In the genomic region with DNA sequence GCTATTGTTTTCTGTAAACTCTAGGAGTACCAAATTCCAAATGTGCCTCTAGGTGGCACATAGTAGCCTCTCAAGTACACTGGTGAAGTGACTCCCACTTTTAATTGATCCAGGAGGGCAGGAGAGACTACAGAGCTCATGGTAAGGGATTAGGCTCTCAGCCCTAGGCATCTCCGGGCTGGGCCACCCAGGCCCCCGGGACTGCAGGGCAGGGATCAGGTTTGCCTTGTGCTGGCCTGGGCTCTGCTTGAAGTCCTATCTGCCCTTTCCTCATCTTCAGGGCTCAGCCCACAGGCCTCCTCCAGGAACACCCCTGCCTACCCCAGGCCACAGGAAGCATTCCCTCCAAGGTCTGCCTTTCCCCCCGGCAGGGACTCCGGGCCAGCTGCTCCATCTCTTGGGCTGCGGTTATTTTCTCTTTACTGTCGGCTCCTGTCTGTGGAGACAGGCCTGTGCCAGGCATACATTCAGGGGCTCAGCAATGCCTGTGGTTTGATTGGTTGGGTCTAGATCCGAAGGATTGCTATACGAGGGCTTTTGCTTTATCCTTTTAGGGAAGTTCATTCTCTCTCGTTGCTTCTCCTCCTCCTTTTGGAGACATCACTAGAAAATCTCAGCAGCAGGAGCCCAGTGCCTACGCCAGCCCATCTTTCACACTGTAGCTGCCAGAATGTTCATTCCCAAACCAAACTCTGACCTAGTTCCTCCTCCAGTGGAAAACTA, we compare ENCODE assay signal across 9 cellular contexts. TPM values are rescaled to one million over a fixed set of nuclear protein-coding genes. Genes with fewer than 3 reads are reported as not detected.
DNase-seq lines count a peak whose midpoint lies in the region; ATAC-seq, FAIRE-seq and TF ChIP-seq lines count a peak whose summit lies in the region.
"Had no signal": no experiment of that assay in that cellular context is flagged by ENCODE, and none has a peak within 500 bp of the region (broad histone marks: within the 10 kb centered on the region; RNA-seq: fewer than 3 reads in every experiment).

No MANE protein-coding gene starts in this region.

- no peak overlapping the region for H4K91ac ChIP-seq in neuronal stem cell (ENCODE audit: low read depth, low read length, poor library complexity)

- no peak overlapping the region for H3K23ac ChIP-seq in neuronal stem cell (ENCODE audit: low read depth, low read length, poor library complexity)

- no peaks in the 10 kb centered on the region for H3K27me3 ChIP-seq in neuronal stem cell (ENCODE audit: control insufficient read depth in 3 of 3, insufficient read depth in 3 of 3, low read depth in 1 of 3, low read length in 3 of 3)

- H2BK5ac ChIP-seq in neuronal stem cell (ENCODE audit: low read length), result no peak overlapping the region

- no peak for ATAC-seq in GM18868 (IDR thresholded peaks at IDR 0.05; ENCODE audit: unreplicated experiment)
- no peak for ATAC-seq in GM18907 (IDR thresholded peaks at IDR 0.05; ENCODE audit: unreplicated experiment)
- ATAC-seq in HG02763 (IDR thresholded peaks at IDR 0.05; ENCODE audit: unreplicated experiment), result no peak

- H3K9me3 ChIP-seq in neuronal stem cell (replicated peaks in 1 of 2; ENCODE audit: control insufficient read depth in 2 of 2, insufficient read depth in 1 of 2, low read depth in 1 of 2, low read length in 2 of 2), result no peaks in the 10 kb centered on the region

- no peak overlapping the region for H2BK15ac ChIP-seq in neuronal stem cell (ENCODE audit: low read length)

- H3K4me3 ChIP-seq in neuronal stem cell (ENCODE audit: low read length in 2 of 2), result no peak overlapping the region
- H3K4me3 ChIP-seq: SK-N-MC had no signal

- H3K4me2 ChIP-seq in neuronal stem cell (ENCODE audit: insufficient read depth, low read length, poor library complexity, severe bottlenecking), result no peak overlapping the region

- FAIRE-seq in D721Med (lab: Jason Lieb, UNC), result no peak

- no peak overlapping the region for H4K8ac ChIP-seq in neuronal stem cell (ENCODE audit: low read depth, low read length)

- H3K27ac ChIP-seq in epithelial cell of prostate (peak overlapping the region; percentile 90), neuronal stem cell (replicated peaks; ENCODE audit: low read length) (no peak overlapping the region)
- H3K27ac ChIP-seq: SK-N-MC had no signal

- DNase-seq in D721Med (ENCODE audit: insufficient read length, low spot score) (no peak), NCI-H69 (lab: John Stamatoyannopoulos, UW) (peak; percentile 67), epithelial cell of prostate (ENCODE audit: low read depth, low spot score) (no peak), neuronal stem cell (ENCODE audit: low spot score) (no peak), 8988T (no peak)

- no peak overlapping the region for H3K14ac ChIP-seq in neuronal stem cell (ENCODE audit: low read length)

- peaks cover 0 to 4% of the 10 kb centered on the region in 2 donors for H3K4me1 ChIP-seq in neuronal stem cell (ENCODE audit: control insufficient read depth in 2 of 2, insufficient read depth in 1 of 2, low read depth in 1 of 2, low read length in 2 of 2)

- peak overlapping the region; percentile 14 for H2BK12ac ChIP-seq in neuronal stem cell (ENCODE audit: low read length)

- H2BK120ac ChIP-seq in neuronal stem cell (ENCODE audit: low read depth, low read length), result no peak overlapping the region

- no peaks in the 10 kb centered on the region for H3K36me3 ChIP-seq in neuronal stem cell (replicated peaks in 1 of 2; ENCODE audit: control insufficient read depth in 2 of 2, insufficient read depth in 2 of 2, low read length in 2 of 2)

- peak overlapping the region; percentile 23 for H3K18ac ChIP-seq in neuronal stem cell (ENCODE audit: low read length)

- no peak overlapping the region for H2AK5ac ChIP-seq in neuronal stem cell (ENCODE audit: low read depth, low read length)

- no peaks in the 10 kb centered on the region for H3K79me1 ChIP-seq in neuronal stem cell (ENCODE audit: low read depth, low read length)

- TF ChIP-seq CTCF in D721Med (IDR thresholded peaks at IDR 0.05; ENCODE audit: insufficient read depth, missing control alignments), result peak; percentile 29

- H2AFZ ChIP-seq in neuronal stem cell (ENCODE audit: low read length), result peak overlapping the region; percentile 20

- WGBS in neuronal stem cell (ENCODE audit: extremely low coverage in 2 of 2, insufficient read length in 2 of 2, insufficient replicate concordance in 1 of 2), 2 donors, result no CpG with 5 or more reads among the region's 10 CpGs

- H3K4ac ChIP-seq in neuronal stem cell (ENCODE audit: low read length), result no peak overlapping the region

- H3K9ac ChIP-seq in neuronal stem cell (ENCODE audit: low read depth, low read length, poor library complexity), result no peak overlapping the region

RNA-seq across cellular contexts. Expression of gene PARVA, which starts 32.8 kb away (rescaled TPM):
- polyA plus RNA-seq in neuronal stem cell (2013, experiment 1 of 2), result 15.6 TPM
- polyA plus RNA-seq in neuronal stem cell (2013, experiment 2 of 2), result 15.7 TPM
